9 cellular contexts compared by ENCODE assay signal in genomic region chr14:97337670-97338069, GRCh38.
"Had no signal": no experiment of that assay in that cellular context is flagged by ENCODE, and none has a peak within 500 bp of the region (broad histone marks: within the 10 kb centered on the region; RNA-seq: fewer than 3 reads in every experiment).

No MANE protein-coding gene starts in this region.

- FAIRE-seq: H1, H54, HTR-8/SVneo had no signal

- H3K4me3 ChIP-seq: GM23338 had no signal

- DNase-seq: H9, HCEC 1CT, KBM-7 had no signal

- H3K27ac Mint-ChIP-seq: GM23338, H9, IgD-negative memory B cell had no signal

- ATAC-seq: GM23338 had no signal

- H3K4me3 Mint-ChIP-seq: GM23338, H9, IgD-negative memory B cell had no signal

- H3K27ac ChIP-seq: KMS-11 had no signal

- H2AFZ ChIP-seq: GM23338 had no signal

- H3K4me2 ChIP-seq: GM23338, KMS-11 had no signal

- H3K36me3 Mint-ChIP-seq: IgD-negative memory B cell had no signal

- H3K27me3 Mint-ChIP-seq: IgD-negative memory B cell had no signal

- H3K9ac ChIP-seq: KMS-11 had no signal
